ENCODE assay signal across 23 cellular contexts in the genomic region with DNA sequence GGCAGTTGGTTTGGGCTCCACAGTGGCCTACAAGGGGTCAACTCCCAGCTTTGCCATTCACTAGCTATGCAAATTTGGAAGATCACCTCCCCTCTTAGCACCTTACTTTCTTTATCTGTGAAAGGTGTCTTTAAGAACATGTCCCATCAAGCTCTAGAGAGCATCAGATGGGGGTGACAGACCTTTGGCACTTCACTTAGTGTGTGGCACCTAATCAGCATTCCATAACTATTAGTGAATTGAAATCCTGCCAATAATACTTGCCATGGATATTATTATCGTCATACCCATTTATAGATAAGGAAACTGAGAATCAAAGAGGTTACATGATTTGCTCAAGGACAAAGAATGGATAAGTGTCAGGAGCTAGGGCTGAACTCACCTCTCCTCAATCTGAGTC.
DNase-seq lines count a peak whose midpoint lies in the region; ATAC-seq and TF ChIP-seq lines count a peak whose summit lies in the region.
"Had no signal": no experiment of that assay in that cellular context is flagged by ENCODE, and none has a peak within 500 bp of the region (broad histone marks: within the 10 kb centered on the region; RNA-seq: fewer than 3 reads in every experiment).

No MANE protein-coding gene starts in this region.

- H3K27me3 ChIP-seq in RWPE2 (ENCODE audit: insufficient read depth, poor library complexity, severe bottlenecking), result no peaks in the 10 kb centered on the region

- H3K4me3 ChIP-seq in RWPE2 (ENCODE audit: severe bottlenecking), result no peak overlapping the region
- H3K4me3 ChIP-seq: GM12878, SK-N-MC had no signal

- TF ChIP-seq CTCF in RWPE2 (IDR thresholded peaks at IDR 0.05; ENCODE audit: poor library complexity, severe bottlenecking), result no peak

- peak overlapping the region; percentile 79 for H3K27ac ChIP-seq in RWPE2 (ENCODE audit: poor library complexity, severe bottlenecking)
- H3K27ac ChIP-seq in epithelial cell of prostate, result peak overlapping the region; percentile 84
- H3K27ac ChIP-seq: C4-2B, KMS-11, SK-N-MC had no signal

- ATAC-seq in RWPE2 (ENCODE audit: low read depth), result no peak
- no peak for ATAC-seq in HG03342 (IDR thresholded peaks at IDR 0.05; ENCODE audit: unreplicated experiment)
- ATAC-seq: CD8-positive, alpha-beta T cell had no signal

- no peaks in the 10 kb centered on the region for H3K9me3 ChIP-seq in RWPE2 (ENCODE audit: severe bottlenecking)
- H3K9me3 ChIP-seq: Caco-2 had no signal

- H3K4me1 ChIP-seq in RWPE2 (ENCODE audit: insufficient read depth, poor library complexity, severe bottlenecking), result peaks cover 68% of the 10 kb centered on the region
- H3K4me1 ChIP-seq: Caco-2 had no signal

- 0 out of 2 replicates have a peak, but pooled peaks cover under 1% of the 10 kb centered on the region for H3K36me3 ChIP-seq in RWPE2 (ENCODE audit: low read depth)

- peak; percentile 6 for DNase-seq in LoVo (ENCODE audit: low spot score)
- DNase-seq in RWPE2 (ENCODE audit: low spot score), result no peak
- DNase-seq in epithelial cell of prostate (ENCODE audit: low read depth, low spot score), result no peak
- DNase-seq in activated T-cell treated with anti-CD3 and anti-CD28 coated beads, Interleukin-2, amount 50 U/mL, for 1 hour, result no peak
- no peak for DNase-seq in AML-193 (lab: John Stamatoyannopoulos, UW)
- DNase-seq in activated naive CD4-positive, alpha-beta T cell (lab: John Stamatoyannopoulos, UW), result no peak
- DNase-seq: Caco-2; CD8-positive, alpha-beta T cell; H7; NCI-H1092; NCI-H1436 treated with DMSO at 0.1 percent for 48 hours; NCI-H1930; NCI-H2107; NCI-H446; NCI-H524 treated with DMSO at 0.1 percent for 48 hours; NCI-H774; RPMI8226; SHP77 treated with DMSO at 0.1 percent for 48 hours had no signal
